Comparison of ENCODE assay signal across 12 cellular contexts in the genomic region with DNA sequence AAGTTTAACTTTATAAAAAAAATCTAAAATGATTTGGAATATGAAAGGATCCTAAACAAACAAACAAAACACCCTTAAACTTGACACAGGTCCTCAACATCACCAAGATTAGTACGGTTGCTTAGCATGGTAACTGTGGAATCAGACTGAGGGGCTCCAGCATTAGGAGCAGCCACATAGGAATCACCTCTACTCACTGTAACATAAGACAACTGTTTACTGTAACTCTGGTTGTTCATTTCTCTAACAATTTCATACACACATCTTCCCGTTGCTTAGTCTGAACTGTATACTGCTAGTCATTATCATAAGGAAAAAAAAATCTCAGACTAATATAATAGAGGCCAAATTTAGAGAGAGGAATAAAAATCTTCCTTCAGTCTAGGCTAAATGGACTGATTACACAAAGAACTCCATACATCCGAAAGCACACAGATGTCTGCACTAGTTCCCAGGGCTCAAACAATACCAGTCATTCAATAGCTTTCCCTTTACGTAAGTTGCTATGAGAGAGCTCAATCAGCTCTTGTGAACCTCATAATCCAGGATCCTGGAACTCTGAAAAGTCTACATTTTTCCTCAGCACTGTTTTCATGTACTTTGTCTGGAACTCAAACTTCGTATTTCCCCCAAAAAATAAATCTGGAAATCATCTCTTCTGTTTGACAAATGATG. TPM values are rescaled to one million over a fixed set of nuclear protein-coding genes. Genes with fewer than 3 reads are reported as not detected.
DNase-seq lines count a peak whose midpoint lies in the region; ATAC-seq and TF ChIP-seq lines count a peak whose summit lies in the region.
"Had no signal": no experiment of that assay in that cellular context is flagged by ENCODE, and none has a peak within 500 bp of the region (broad histone marks: within the 10 kb centered on the region; RNA-seq: fewer than 3 reads in every experiment).

No MANE protein-coding gene starts in this region.

- no peak for DNase-seq in left ventricle myocardium inferior
- DNase-seq in Right ventricle myocardium inferior (ENCODE audit: missing footprints) = no peak
- DNase-seq in lung microvascular endothelial cell (ENCODE audit: low read depth in 2 of 2) = peak; percentile 21 to 35
- no peak for DNase-seq in T-helper 2 cell
- DNase-seq in H4 (ENCODE audit: low spot score) = no peak
- no peak for DNase-seq in sigmoid colon
- DNase-seq: activated CD4-positive, alpha-beta T cell treated with anti-CD3 and anti-CD28 coated beads, Interleukin-2, amount 50 U/mL, for 1 hour; AML-193; NCI-H2029 had no signal

- peaks cover 22% of the 10 kb centered on the region for H3K4me1 ChIP-seq in left ventricle myocardium inferior
- H3K4me1 ChIP-seq in sigmoid colon = peaks cover 0 to 44% (median 17%) of the 10 kb centered on the region in 4 donors

- no peak for TF ChIP-seq EP300 in sigmoid colon (IDR thresholded peaks at IDR 0.05)

- H3K36me3 ChIP-seq in left ventricle myocardium inferior (peaks cover 6% of the 10 kb centered on the region), sigmoid colon (peaks cover 0 to 7% (median 0%) of the 10 kb centered on the region in 4 donors)

- H3K4me3 ChIP-seq in left ventricle myocardium inferior (no peak overlapping the region), sigmoid colon (no peak overlapping the region)
- H3K4me3 ChIP-seq: lung had no signal

- peak overlapping the region; percentile 13 for H3K27ac ChIP-seq in left ventricle myocardium inferior (replicated peaks)
- peak overlapping the region; percentile 33 for H3K27ac ChIP-seq in cingulate gyrus (ENCODE audit: low read depth, low read length)
- peak overlapping the region in 2 of 4 donors; percentile 6 to 42 for H3K27ac ChIP-seq in sigmoid colon

- peaks cover 6% of the 10 kb centered on the region for H3K9me3 ChIP-seq in left ventricle myocardium inferior (replicated peaks)
- no peaks in the 10 kb centered on the region for H3K9me3 ChIP-seq in sigmoid colon

- no peak for TF ChIP-seq CTCF in left ventricle myocardium inferior (IDR thresholded peaks at IDR 0.05; ENCODE audit: borderline replicate concordance)
- no peak for TF ChIP-seq CTCF in sigmoid colon (IDR thresholded peaks at IDR 0.05)

- 38 to 65% methylated on average over 5 of the region's 5 CpGs for WGBS in sigmoid colon, 2 donors

- intact Hi-C loops in left ventricle myocardium inferior (cut with micrococcal nuclease) (no loop called here), Right ventricle myocardium inferior (cut with DNase I) (no loop called here), sigmoid colon (cut with DNase I) (no loop called here)

- ATAC-seq in Right ventricle myocardium inferior = no peak
- ATAC-seq in HG03521 (IDR thresholded peaks at IDR 0.05; ENCODE audit: unreplicated experiment) = no peak

- H3K27me3 ChIP-seq in left ventricle myocardium inferior (ENCODE audit: low read depth) = no peaks in the 10 kb centered on the region
- no peaks in the 10 kb centered on the region for H3K27me3 ChIP-seq in sigmoid colon

- TF ChIP-seq POLR2A in sigmoid colon (IDR thresholded peaks at IDR 0.05) = no peak

RNA-seq across cellular contexts. Expression of gene LRP6, which starts 26.0 kb away (rescaled TPM):
- total RNA-seq in left ventricle myocardium inferior (18.7 TPM), Right ventricle myocardium inferior (20.1 TPM), lung microvascular endothelial cell (30.7 and 55.0 TPM in 2 replicates), sigmoid colon (10 to 100 TPM; 36.0 to 55.1 (median 41.6) TPM)
- 14.0 and 19.0 TPM in 2 replicates for total RNA-seq in H4 (2014; rRNA removed; shearing (Covaris generic))
- 1 to 10 TPM; 1.8 to 7.2 (median 4.8) TPM for polyA plus RNA-seq in sigmoid colon

Comparison
In these comparisons a context has a peak if more than half of its experiments do, and no peak if none do; other contexts are left out.
1. DNase-seq: peak in lung microvascular endothelial cell (2 of 2); none in left ventricle myocardium inferior (single experiment), Right ventricle myocardium inferior (single experiment), T-helper 2 cell (0 of 5), H4 (single experiment) and sigmoid colon (single experiment).